Comparison of ENCODE assay signal across 1 cellular context in the genomic region with DNA sequence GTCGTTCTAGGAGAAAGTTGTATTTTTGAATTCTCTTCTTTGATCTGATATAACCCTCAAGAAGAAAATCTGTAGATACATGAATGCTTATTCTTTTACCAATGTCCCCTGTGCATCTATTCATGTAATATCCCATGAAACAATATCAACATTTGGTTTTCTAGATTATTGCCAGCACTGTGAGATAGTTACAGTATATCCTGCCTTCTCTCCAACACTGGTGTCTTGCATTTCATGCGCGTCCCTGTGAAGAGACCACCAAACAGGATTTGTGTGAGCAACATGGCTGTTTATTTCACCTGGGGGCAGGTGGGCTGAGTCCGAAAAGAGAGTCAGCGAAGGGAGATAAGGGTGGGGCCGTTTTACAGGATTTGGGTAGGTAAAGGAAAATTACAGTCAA.
TF ChIP-seq lines count a peak whose summit lies in the region.

No MANE protein-coding gene starts in this region.

TF ChIP-seq in WTC11, 78 proteins besides CTCF, POLR2A, EP300 and RAD21:
- peak; percentile 51; the same call in 1 of the 2 replicates for TF ChIP-seq FOXK1 (CRISPR knock-in tag; IDR thresholded peaks at IDR 0.05)
- TF ChIP-seq, protein P1, sequence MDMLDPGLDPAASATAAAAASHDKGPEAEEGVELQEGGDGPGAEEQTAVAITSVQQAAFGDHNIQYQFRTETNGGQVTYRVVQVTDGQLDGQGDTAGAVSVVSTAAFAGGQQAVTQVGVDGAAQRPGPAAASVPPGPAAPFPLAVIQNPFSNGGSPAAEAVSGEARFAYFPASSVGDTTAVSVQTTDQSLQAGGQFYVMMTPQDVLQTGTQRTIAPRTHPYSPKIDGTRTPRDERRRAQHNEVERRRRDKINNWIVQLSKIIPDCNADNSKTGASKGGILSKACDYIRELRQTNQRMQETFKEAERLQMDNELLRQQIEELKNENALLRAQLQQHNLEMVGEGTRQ (CRISPR knock-in tag; IDR thresholded peaks at IDR 0.05), result 0 out of 2 replicates have a peak, but pooled peaks have one; percentile 17
